25 cellular contexts compared by ENCODE assay signal in the genomic region with DNA sequence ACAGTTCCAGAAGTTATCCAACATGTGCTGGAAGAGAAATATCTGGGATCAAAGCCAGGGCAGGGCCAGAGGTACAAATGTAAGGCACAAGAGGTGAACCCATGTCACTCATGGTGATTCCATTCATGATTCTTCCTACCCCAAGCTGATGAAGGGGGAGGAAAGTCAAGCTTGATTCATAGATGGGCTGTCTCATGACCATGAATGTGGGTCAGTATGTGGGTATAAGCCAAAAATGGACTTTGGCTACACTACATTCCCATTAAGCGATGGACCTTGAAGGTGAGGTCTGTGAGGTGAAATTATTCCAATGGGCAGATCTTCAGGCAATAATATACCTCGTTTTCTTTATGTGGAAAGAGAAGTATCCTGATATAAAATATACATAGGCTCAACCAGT.
"Had no signal": no experiment of that assay in that cellular context is flagged by ENCODE, and none has a peak within 500 bp of the region (broad histone marks: within the 10 kb centered on the region; RNA-seq: fewer than 3 reads in every experiment).

No MANE protein-coding gene starts in this region.

- H3K27ac ChIP-seq: ascending aorta, brain microvascular endothelial cell, coronary artery, dorsolateral prefrontal cortex had no signal

- DNase-seq: activated CD4-positive, alpha-beta memory T cell treated with anti-CD3 and anti-CD28 coated beads for 36 hours; activated CD4-positive, alpha-beta T cell treated with anti-CD3 and anti-CD28 coated beads for 36 hours; activated CD4-positive, alpha-beta T cell treated with anti-CD3 and anti-CD28 coated beads, Interleukin-2, amount 10 ng/mL, durations not matched to agents 24 days and 14 days; activated CD4-positive, CD25-positive, alpha-beta regulatory T cell; activated CD4-positive, CD25-positive, alpha-beta regulatory T cell treated with anti-CD3 and anti-CD28 coated beads, Interleukin-2, amount 50 U/mL, for 72 hours; activated CD8-positive, alpha-beta memory T cell treated with anti-CD3 and anti-CD28 coated beads, Interleukin-2, amount 10 ng/mL, durations not matched to agents 7 days and 5 days; activated CD8-positive, alpha-beta memory T cell treated with anti-CD3 and anti-CD28 coated beads, Interleukin-2, amount 50 U/mL, for 4 hours; activated CD8-positive, alpha-beta T cell treated with anti-CD3 and anti-CD28 coated beads, Interleukin-2, amount 10 ng/mL, durations not matched to agents 7 days and 5 days; activated gamma-delta T cell; activated naive CD4-positive, alpha-beta T cell; activated naive CD4-positive, alpha-beta T cell treated with anti-CD3 and anti-CD28 coated beads, Interleukin-2, amount 10 ng/mL, durations not matched to agents 7 days and 5 days; activated naive CD8-positive, alpha-beta T cell treated with anti-CD3 and anti-CD28 coated beads, Interleukin-2, amount 10 ng/mL, durations not matched to agents 7 days and 5 days; activated T-cell treated with anti-CD3 and anti-CD28 coated beads, Interleukin-2, amount 50 U/mL, for 24 hours; activated T-cell treated with anti-CD3 and anti-CD28 coated beads, Interleukin-2, amount 50 U/mL, for 72 hours; brain microvascular endothelial cell; dorsolateral prefrontal cortex; effector memory CD4-positive, alpha-beta T cell; endodermal cell; foreskin fibroblast; head of caudate nucleus; T-helper 2 cell had no signal

- H3K4me3 ChIP-seq: ascending aorta, coronary artery, dorsolateral prefrontal cortex had no signal

- H3K4me1 ChIP-seq: ascending aorta had no signal

- H3K27me3 ChIP-seq: ascending aorta, brain microvascular endothelial cell, dorsolateral prefrontal cortex had no signal

- H3K9me3 ChIP-seq: ascending aorta had no signal

- H3K36me3 ChIP-seq: ascending aorta, brain microvascular endothelial cell had no signal

- ATAC-seq: activated CD4-positive, alpha-beta T cell treated with anti-CD3 and anti-CD28 coated beads for 36 hours; activated CD8-positive, alpha-beta memory T cell treated with anti-CD3 and anti-CD28 coated beads, Interleukin-2, amount 10 ng/mL, durations not matched to agents 7 days and 5 days; activated CD8-positive, alpha-beta T cell treated with anti-CD3 and anti-CD28 coated beads, Interleukin-2, amount 10 ng/mL, durations not matched to agents 7 days and 5 days; activated naive CD4-positive, alpha-beta T cell treated with anti-CD3 and anti-CD28 coated beads, Interleukin-2, amount 50 U/mL, for 72 hours; activated T-cell treated with anti-CD3 and anti-CD28 coated beads, Interleukin-2, amount 50 U/mL, for 72 hours; esophagus mucosa had no signal
